15 cellular contexts compared by ENCODE assay signal in the genomic region with DNA sequence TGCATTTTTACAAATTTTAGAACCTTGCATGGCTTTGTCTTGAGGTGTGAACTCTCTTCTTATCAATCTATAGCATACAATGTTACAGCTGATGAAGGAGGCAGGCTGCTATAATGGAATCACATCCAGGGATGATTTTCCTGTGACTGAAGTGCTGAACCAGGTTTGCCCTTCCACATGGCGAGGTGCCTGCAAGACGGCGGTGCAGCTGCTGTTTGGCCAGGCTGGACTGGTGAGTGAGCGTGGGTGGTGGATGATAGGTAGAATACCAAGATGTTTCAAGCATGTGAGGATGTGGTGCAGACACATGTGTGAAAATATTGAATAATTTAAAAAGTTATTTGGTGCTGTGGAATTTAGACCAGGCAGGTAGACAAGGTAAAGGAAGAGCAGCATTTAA. TPM values are rescaled to one million over a fixed set of nuclear protein-coding genes. Genes with fewer than 3 reads are reported as not detected.
A peak's percentile ranks its signal among the peaks of the same experiment; 100 is the strongest.
DNase-seq lines count a peak whose midpoint lies in the region; ATAC-seq and TF ChIP-seq lines count a peak whose summit lies in the region.
"Had no signal": no experiment of that assay in that cellular context is flagged by ENCODE, and none has a peak within 500 bp of the region (broad histone marks: within the 10 kb centered on the region; RNA-seq: fewer than 3 reads in every experiment).

No MANE protein-coding gene starts in this region.

- intact Hi-C loops in naive thymus-derived CD4-positive, alpha-beta T cell (cut with micrococcal nuclease) = no loop called here

- H3K27ac Mint-ChIP-seq in activated naive CD8-positive, alpha-beta T cell = peak overlapping the region; percentile 58
- no peak overlapping the region for H3K27ac Mint-ChIP-seq in activated naive CD8-positive, alpha-beta T cell treated with anti-CD3 and anti-CD28 coated beads for 36 hours
- H3K27ac Mint-ChIP-seq in chondrocyte (ENCODE audit: unreplicated experiment) = peak overlapping the region; percentile 23
- H3K27ac Mint-ChIP-seq in naive thymus-derived CD4-positive, alpha-beta T cell = peak overlapping the region in 8 of 9 donors; percentile 2 to 75 (median 38)
- H3K27ac Mint-ChIP-seq: CD14-positive monocyte had no signal

- no peak overlapping the region for H3K4me3 ChIP-seq in naive thymus-derived CD4-positive, alpha-beta T cell (ENCODE audit: low read length)

- H3K4me1 Mint-ChIP-seq in activated naive CD8-positive, alpha-beta T cell (ENCODE audit: low read depth) = no peaks in the 10 kb centered on the region
- no peaks in the 10 kb centered on the region for H3K4me1 Mint-ChIP-seq in activated naive CD8-positive, alpha-beta T cell treated with anti-CD3 and anti-CD28 coated beads for 36 hours
- peaks cover 20% of the 10 kb centered on the region for H3K4me1 Mint-ChIP-seq in chondrocyte (ENCODE audit: low read depth)
- H3K4me1 Mint-ChIP-seq in naive thymus-derived CD4-positive, alpha-beta T cell = peaks cover 0 to 25% (median 2%) of the 10 kb centered on the region in 7 donors
- H3K4me1 Mint-ChIP-seq: CD14-positive monocyte had no signal

- H3K36me3 ChIP-seq in naive thymus-derived CD4-positive, alpha-beta T cell (ENCODE audit: control insufficient read depth in 2 of 3, insufficient read depth in 3 of 3, low read length in 3 of 3) = peaks cover 8 to 84% (median 11%) of the 10 kb centered on the region in 3 experiments

- CTCF ChIA-PET in naive thymus-derived CD4-positive, alpha-beta T cell (lab: Charles Lee) = interaction anchor here (1.0 to 1.5 kb wide), 2 partner anchors 16 to 100 kb away, joined by 3 read pairs; no protein-coding TSS in a partner anchor

- H3K27me3 Mint-ChIP-seq in activated naive CD8-positive, alpha-beta T cell = no peaks in the 10 kb centered on the region
- H3K27me3 Mint-ChIP-seq in activated naive CD8-positive, alpha-beta T cell treated with anti-CD3 and anti-CD28 coated beads for 36 hours = no peaks in the 10 kb centered on the region
- no peaks in the 10 kb centered on the region for H3K27me3 Mint-ChIP-seq in chondrocyte (ENCODE audit: low read depth)
- H3K27me3 Mint-ChIP-seq in naive thymus-derived CD4-positive, alpha-beta T cell = no peaks in the 10 kb centered on the region
- H3K27me3 Mint-ChIP-seq: CD8-positive, alpha-beta memory T cell had no signal

- H3K27ac ChIP-seq in naive thymus-derived CD4-positive, alpha-beta T cell (ENCODE audit: low read depth, low read length) = no peak overlapping the region

- no peak for DNase-seq in activated naive CD8-positive, alpha-beta T cell treated with anti-CD3 and anti-CD28 coated beads for 36 hours
- DNase-seq in G401 (ENCODE audit: low spot score) (peak; percentile 19), chondrocyte (ENCODE audit: low spot score) (no peak), NCI-H2196 (lab: John Stamatoyannopoulos, UW; ENCODE audit: unreplicated experiment) (no peak), NCI-H1105 treated with DMSO at 0.1 percent for 48 hours (lab: John Stamatoyannopoulos, UW) (no peak)
- no peak for DNase-seq in naive thymus-derived CD4-positive, alpha-beta T cell
- DNase-seq: Caco-2; CD8-positive, alpha-beta memory T cell; DND-41; GF-D8; GOT3; H9 had no signal

- H3K9me3 Mint-ChIP-seq in activated naive CD8-positive, alpha-beta T cell (ENCODE audit: low read depth) = no peaks in the 10 kb centered on the region
- no peaks in the 10 kb centered on the region for H3K9me3 Mint-ChIP-seq in activated naive CD8-positive, alpha-beta T cell treated with anti-CD3 and anti-CD28 coated beads for 36 hours
- H3K9me3 Mint-ChIP-seq in chondrocyte (ENCODE audit: low read depth) = no peaks in the 10 kb centered on the region
- H3K9me3 Mint-ChIP-seq in naive thymus-derived CD4-positive, alpha-beta T cell = peaks cover 0 to under 1% (median 0%) of the 10 kb centered on the region in 11 donors
- H3K9me3 Mint-ChIP-seq: CD14-positive monocyte; CD8-positive, alpha-beta memory T cell; H9 had no signal

- no peaks in the 10 kb centered on the region for H3K9me3 ChIP-seq in naive thymus-derived CD4-positive, alpha-beta T cell (ENCODE audit: control insufficient read depth in 2 of 3, low read length in 3 of 3)
- H3K9me3 ChIP-seq: Caco-2 had no signal

- H3K27me3 ChIP-seq in naive thymus-derived CD4-positive, alpha-beta T cell (ENCODE audit: control insufficient read depth in 2 of 2, insufficient read depth in 2 of 2, low read length in 2 of 2) = no peaks in the 10 kb centered on the region

- POLR2A ChIA-PET in naive thymus-derived CD4-positive, alpha-beta T cell (lab: Charles Lee) = no interaction called here

- TF ChIP-seq CTCF in chondrocyte (IDR thresholded peaks at IDR 0.05) = no peak

- no peak overlapping the region for H3K4me3 Mint-ChIP-seq in activated naive CD8-positive, alpha-beta T cell
- H3K4me3 Mint-ChIP-seq in activated naive CD8-positive, alpha-beta T cell treated with anti-CD3 and anti-CD28 coated beads for 36 hours = no peak overlapping the region
- no peak overlapping the region for H3K4me3 Mint-ChIP-seq in chondrocyte (ENCODE audit: unreplicated experiment)
- H3K4me3 Mint-ChIP-seq in naive thymus-derived CD4-positive, alpha-beta T cell = no peak overlapping the region
- H3K4me3 Mint-ChIP-seq: CD14-positive monocyte, H9 had no signal

- ATAC-seq in naive thymus-derived CD4-positive, alpha-beta T cell = no peak
- ATAC-seq in GM18511 (IDR thresholded peaks at IDR 0.05; ENCODE audit: unreplicated experiment) = no peak

- in situ Hi-C loops in G401 (cut with HindIII; ENCODE audit: low sequenced_read_pairs) = no loop called here

- H3K36me3 Mint-ChIP-seq in activated naive CD8-positive, alpha-beta T cell = peaks cover 7% of the 10 kb centered on the region
- H3K36me3 Mint-ChIP-seq in activated naive CD8-positive, alpha-beta T cell treated with anti-CD3 and anti-CD28 coated beads for 36 hours = peaks cover 14% of the 10 kb centered on the region
- H3K36me3 Mint-ChIP-seq in chondrocyte (ENCODE audit: low read depth) = peaks cover 38% of the 10 kb centered on the region
- peaks cover 15 to 60% (median 41%) of the 10 kb centered on the region in 5 donors for H3K36me3 Mint-ChIP-seq in naive thymus-derived CD4-positive, alpha-beta T cell

- H3K4me1 ChIP-seq in naive thymus-derived CD4-positive, alpha-beta T cell (ENCODE audit: control insufficient read depth in 2 of 2, insufficient read depth in 2 of 2, low read length in 2 of 2) = no peaks in the 10 kb centered on the region
- H3K4me1 ChIP-seq: Caco-2 had no signal

RNA-seq across cellular contexts. Expression of a gene that starts 34.9 kb away (rescaled TPM):
- 100 to 1,000 TPM; 698 to 708 TPM for total RNA-seq in activated naive CD8-positive, alpha-beta T cell treated with anti-CD3 and anti-CD28 coated beads for 36 hours
- 216 TPM in 2 replicates for total RNA-seq in G401 (2014; rRNA removed; shearing (Covaris generic))
- 209 to 228 TPM (median 221 TPM) in 3 replicates for total RNA-seq in chondrocyte
- 100 to 1,000 TPM in 3 of 5 experiments, 10 to 100 TPM in 2; 96.5 to 750 (median 104) TPM for total RNA-seq in naive thymus-derived CD4-positive, alpha-beta T cell
- polyA plus RNA-seq in naive thymus-derived CD4-positive, alpha-beta T cell = 100 to 1,000 TPM; 123 to 170 TPM
